In the genomic region with DNA sequence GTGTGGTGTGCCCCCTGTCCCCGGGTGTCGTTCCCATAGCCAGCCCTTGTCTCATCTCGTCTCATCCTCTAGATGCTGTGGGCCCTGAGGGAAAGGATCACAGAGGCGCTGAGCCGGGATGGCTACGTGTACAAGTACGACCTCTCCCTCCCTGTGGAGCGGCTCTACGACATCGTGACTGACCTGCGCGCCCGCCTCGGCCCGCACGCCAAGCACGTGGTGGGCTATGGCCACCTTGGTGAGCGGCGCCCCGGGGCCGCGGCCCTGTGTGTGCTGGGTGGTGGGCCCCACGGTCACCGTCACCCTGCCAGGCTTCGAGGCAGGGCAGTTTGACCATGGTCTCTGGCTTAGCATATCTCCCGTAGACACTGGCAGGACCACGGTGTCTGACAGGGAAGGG, we compare ENCODE assay signal across 23 cellular contexts. TPM values are rescaled to one million over a fixed set of nuclear protein-coding genes. Genes with fewer than 3 reads are reported as not detected.
"Had no signal": no experiment of that assay in that cellular context is flagged by ENCODE, and none has a peak within 500 bp of the region (broad histone marks: within the 10 kb centered on the region; RNA-seq: fewer than 3 reads in every experiment).

No MANE protein-coding gene starts in this region.

- H3K9me3 ChIP-seq: MG63, SJCRH30 had no signal

- ATAC-seq: Panc1, PC-3 had no signal

- H3K36me3 ChIP-seq: SJCRH30 had no signal

- DNase-seq: IMR-90, Karpas-422, KG1, MG63, NCI-H1092, NCI-H1105 treated with DMSO at 0.1 percent for 48 hours, NCI-H1417 treated with DMSO at 0.1 percent for 48 hours, NCI-H146, NCI-H1694 treated with DMSO at 0.1 percent for 48 hours, NCI-H1930, NCI-H2081, NCI-H2107, NCI-H2227 treated with DMSO at 0.1 percent for 48 hours, NCI-H524, NCI-H69, NCI-H774, PC-3, SHP77 treated with DMSO at 0.1 percent for 48 hours, SJCRH30 had no signal

- H3K27ac ChIP-seq: RWPE1, SJCRH30 had no signal

- H3K4me1 ChIP-seq: SJCRH30 had no signal

- H3K4me3 ChIP-seq: MG63, SJCRH30 had no signal

- FAIRE-seq: HepG2 had no signal

- H3K27me3 ChIP-seq: MG63, SJCRH30 had no signal

RNA-seq across cellular contexts. Expression of a gene that starts 20.8 kb away (rescaled TPM):
- total RNA-seq: HT1080, IMR-90, PC-3, SJCRH30 had no signal

RNA-seq across cellular contexts. Expression of a gene that starts 53.2 kb away (rescaled TPM):
- total RNA-seq: HT1080, IMR-90, PC-3 had no signal
- polyA plus RNA-seq: IMR-90 had no signal
